Comparison of ENCODE assay signal across 8 cellular contexts in the genomic region with DNA sequence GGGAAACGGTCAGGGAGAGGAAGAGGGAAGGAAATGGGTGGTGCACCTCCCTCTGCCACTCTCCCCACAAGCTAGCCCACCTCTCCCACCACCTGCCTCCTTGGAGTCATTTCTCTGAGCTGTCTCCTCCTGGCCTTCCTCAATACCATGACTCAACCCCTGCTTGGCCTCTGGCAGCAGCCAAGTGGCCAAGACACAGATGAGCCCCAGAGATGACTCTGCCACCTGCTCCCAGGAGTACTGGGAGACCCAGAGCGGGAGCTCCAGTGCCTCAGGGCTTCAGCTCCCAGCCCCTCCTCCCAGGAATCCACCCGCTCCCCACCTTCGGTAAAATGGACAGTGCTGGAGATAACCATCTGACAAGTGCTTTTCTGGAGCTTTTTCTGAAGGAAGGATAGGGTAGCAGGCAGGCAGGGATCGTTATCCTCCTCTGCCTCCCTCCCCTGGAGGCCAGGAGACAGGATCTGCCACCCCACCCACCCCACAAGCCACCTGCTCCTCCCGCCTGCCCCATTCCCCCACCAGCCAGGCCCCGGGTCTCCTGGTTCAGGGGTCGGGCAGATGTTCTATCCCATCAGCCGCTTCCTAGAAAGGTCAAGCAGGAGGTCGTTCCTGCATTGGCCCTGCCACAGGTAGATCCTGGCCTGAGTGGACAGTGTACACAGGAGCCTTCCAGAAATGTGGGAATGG. TPM values are rescaled to one million over a fixed set of nuclear protein-coding genes. Genes with fewer than 3 reads are reported as not detected.
DNase-seq lines count a peak whose midpoint lies in the region; ATAC-seq and TF ChIP-seq lines count a peak whose summit lies in the region.
"Had no signal": no experiment of that assay in that cellular context is flagged by ENCODE, and none has a peak within 500 bp of the region (broad histone marks: within the 10 kb centered on the region; RNA-seq: fewer than 3 reads in every experiment).

No MANE protein-coding gene starts in this region.

- peaks cover 31% of the 10 kb centered on the region for H3K4me1 Mint-ChIP-seq in neural progenitor cell
- H3K4me1 Mint-ChIP-seq: activated naive CD8-positive, alpha-beta T cell treated with anti-CD3 and anti-CD28 coated beads, Interleukin-2, amount 50 U/mL, for 24 hours had no signal

- no peaks in the 10 kb centered on the region for H3F3A ChIP-seq in neural progenitor cell (ENCODE audit: low read depth)

- no peaks in the 10 kb centered on the region for H3K36me3 Mint-ChIP-seq in neural progenitor cell

- no peak overlapping the region for H3K27ac Mint-ChIP-seq in neural progenitor cell
- H3K27ac Mint-ChIP-seq: activated naive CD8-positive, alpha-beta T cell treated with anti-CD3 and anti-CD28 coated beads, Interleukin-2, amount 50 U/mL, for 24 hours had no signal

- TF ChIP-seq CTCF in RWPE2 (IDR thresholded peaks at IDR 0.05; ENCODE audit: poor library complexity, severe bottlenecking) (no peak), foreskin fibroblast (IDR thresholded peaks at IDR 0.05; ENCODE audit: low read depth, low read length) (no peak), tibial artery (IDR thresholded peaks at IDR 0.05) (no peak), neural progenitor cell (IDR thresholded peaks at IDR 0.05) (no peak)

- no peak overlapping the region for H3K4me2 ChIP-seq in neural progenitor cell

- H3K27me3 ChIP-seq in RWPE2 (ENCODE audit: insufficient read depth, poor library complexity, severe bottlenecking) (no peaks in the 10 kb centered on the region), tibial artery (no peaks in the 10 kb centered on the region), neural progenitor cell (no peaks in the 10 kb centered on the region)
- H3K27me3 ChIP-seq: SJSA1 had no signal

- intact Hi-C loops in tibial artery (cut with DNase I; ENCODE audit: low total_unique reads), result no loop called here

- peaks cover 30% of the 10 kb centered on the region for H3K4me1 ChIP-seq in RWPE2 (ENCODE audit: insufficient read depth, poor library complexity, severe bottlenecking)
- peaks cover 0 to 57% (median 35%) of the 10 kb centered on the region in 4 donors for H3K4me1 ChIP-seq in tibial artery
- H3K4me1 ChIP-seq in neural progenitor cell, result peaks cover 31% of the 10 kb centered on the region

- peak; percentile 80 for DNase-seq in RWPE2 (ENCODE audit: low spot score)
- DNase-seq in foreskin fibroblast, result peak; percentile 53 to 70
- no peak for DNase-seq in tibial artery
- no peak for DNase-seq in neural progenitor cell (ENCODE audit: low spot score)
- DNase-seq in stimulated activated CD4-positive, alpha-beta T cell treated with anti-CD3 and anti-CD28 coated beads, Interleukin-2, amount 100 ng/mL, for 24 hours, result no peak
- DNase-seq: activated naive CD8-positive, alpha-beta T cell treated with anti-CD3 and anti-CD28 coated beads, Interleukin-2, amount 50 U/mL, for 24 hours; nucleus accumbens had no signal

- H3K4me3 Mint-ChIP-seq in neural progenitor cell, result no peak overlapping the region
- H3K4me3 Mint-ChIP-seq: activated naive CD8-positive, alpha-beta T cell treated with anti-CD3 and anti-CD28 coated beads, Interleukin-2, amount 50 U/mL, for 24 hours had no signal

- H3K36me3 ChIP-seq in RWPE2 (ENCODE audit: low read depth) (peaks cover 52% of the 10 kb centered on the region), tibial artery (peaks cover 13 to 26% (median 17%) of the 10 kb centered on the region in 3 donors), neural progenitor cell (no peaks in the 10 kb centered on the region)

- H4K20me1 ChIP-seq in neural progenitor cell (ENCODE audit: low read depth), result no peaks in the 10 kb centered on the region

- H3K9me3 Mint-ChIP-seq in neural progenitor cell, result no peaks in the 10 kb centered on the region
- H3K9me3 Mint-ChIP-seq: activated naive CD8-positive, alpha-beta T cell treated with anti-CD3 and anti-CD28 coated beads, Interleukin-2, amount 50 U/mL, for 24 hours had no signal

- H3K27ac ChIP-seq in RWPE2 (ENCODE audit: poor library complexity, severe bottlenecking) (peak overlapping the region; percentile 98), tibial artery (peak overlapping the region; percentile 76 to 95), neural progenitor cell (no peak overlapping the region)

- H3K9me3 ChIP-seq in RWPE2 (ENCODE audit: severe bottlenecking) (no peaks in the 10 kb centered on the region), tibial artery (no peaks in the 10 kb centered on the region), neural progenitor cell (ENCODE audit: low read depth) (no peaks in the 10 kb centered on the region)
- H3K9me3 ChIP-seq: SJSA1 had no signal

- peak; percentile 4 for ATAC-seq in RWPE2 (ENCODE audit: low read depth)
- ATAC-seq: activated naive CD8-positive, alpha-beta T cell treated with anti-CD3 and anti-CD28 coated beads, Interleukin-2, amount 50 U/mL, for 24 hours had no signal

- no peak overlapping the region for H3K9ac ChIP-seq in neural progenitor cell

- no peak overlapping the region for H2AFZ ChIP-seq in neural progenitor cell (replicated peaks)

- no peaks in the 10 kb centered on the region for H3K79me2 ChIP-seq in neural progenitor cell (ENCODE audit: low read depth)

- peak overlapping the region; percentile 30 for H3K4me3 ChIP-seq in RWPE2 (ENCODE audit: severe bottlenecking)
- peak overlapping the region; percentile 29 to 54 for H3K4me3 ChIP-seq in foreskin fibroblast (ENCODE audit: low read depth in 1 of 2, low read length in 2 of 2)
- H3K4me3 ChIP-seq in tibial artery, result peak overlapping the region in 1 of 2 donors; percentile 71
- H3K4me3 ChIP-seq in neural progenitor cell, result no peak overlapping the region
- H3K4me3 ChIP-seq: SJSA1 had no signal

- H3K27me3 Mint-ChIP-seq in neural progenitor cell (ENCODE audit: insufficient read depth, low read depth), result peaks cover 15% of the 10 kb centered on the region
- H3K27me3 Mint-ChIP-seq: activated naive CD8-positive, alpha-beta T cell treated with anti-CD3 and anti-CD28 coated beads, Interleukin-2, amount 50 U/mL, for 24 hours had no signal

RNA-seq across cellular contexts. Expression of a gene that starts 2.5 kb away (rescaled TPM):
- total RNA-seq in neural progenitor cell (ENCODE audit: low replicate concordance), result 12.4 and 13.1 TPM in 2 replicates

RNA-seq across cellular contexts. Expression of a gene that starts 5.6 kb away (rescaled TPM):
- total RNA-seq in neural progenitor cell (ENCODE audit: low replicate concordance), result not detected in 2 replicates
- total RNA-seq: SJSA1 had no signal

RNA-seq across cellular contexts. Expression of a gene that starts 16.8 kb away (rescaled TPM):
- 78.9 and 87.4 TPM in 2 replicates for total RNA-seq in neural progenitor cell (ENCODE audit: low replicate concordance)

RNA-seq across cellular contexts. Expression of a gene that starts 17.8 kb away (rescaled TPM):
- 0.74 TPM in 1 of 2 replicates, not detected in the other for total RNA-seq in neural progenitor cell (ENCODE audit: low replicate concordance)

RNA-seq across cellular contexts. Expression of a gene that starts 23.4 kb away (rescaled TPM):
- 96.1 and 104 TPM in 2 replicates for total RNA-seq in neural progenitor cell (ENCODE audit: low replicate concordance)

Comparison
In these comparisons a context has a peak if more than half of its experiments do, and no peak if none do; other contexts are left out.
1. DNase-seq: peak in RWPE2 (single experiment) and foreskin fibroblast (2 of 2); none in tibial artery (0 of 2), neural progenitor cell (single experiment) and stimulated activated CD4-positive, alpha-beta T cell treated with anti-CD3 and anti-CD28 coated beads, Interleukin-2, amount 100 ng/mL, for 24 hours (0 of 2).